28 cellular contexts compared by ENCODE assay signal in genomic region chr17:18964550-18964949, GRCh38. TPM values are rescaled to one million over a fixed set of nuclear protein-coding genes. Genes with fewer than 3 reads are reported as not detected.
"Had no signal": no experiment of that assay in that cellular context is flagged by ENCODE, and none has a peak within 500 bp of the region (broad histone marks: within the 10 kb centered on the region; RNA-seq: fewer than 3 reads in every experiment).

No MANE protein-coding gene starts in this region.

- H3K4me1 ChIP-seq: adrenal gland had no signal

- H3K9me3 Mint-ChIP-seq: activated CD4-positive, alpha-beta memory T cell treated with anti-CD3 and anti-CD28 coated beads for 36 hours; activated CD4-positive, alpha-beta T cell treated with anti-CD3 and anti-CD28 coated beads, Interleukin-2, amount 10 ng/mL, durations not matched to agents 7 days and 5 days; activated naive CD8-positive, alpha-beta T cell treated with anti-CD3 and anti-CD28 coated beads, Interleukin-2, amount 10 ng/mL, durations not matched to agents 7 days and 5 days; activated T-cell treated with anti-CD3 and anti-CD28 coated beads, Interleukin-2, amount 50 U/mL, for 4 hours; T-cell had no signal

- H3K27me3 ChIP-seq: adrenal gland had no signal

- FAIRE-seq: K562, TTC549 had no signal

- DNase-seq: activated CD4-positive, alpha-beta memory T cell treated with anti-CD3 and anti-CD28 coated beads for 36 hours; activated CD4-positive, alpha-beta T cell treated with anti-CD3 and anti-CD28 coated beads, Interleukin-2, amount 10 ng/mL, durations not matched to agents 7 days and 5 days; activated CD4-positive, CD25-positive, alpha-beta regulatory T cell; activated CD8-positive, alpha-beta memory T cell treated with anti-CD3 and anti-CD28 coated beads for 24 hours; activated gamma-delta T cell; activated naive CD4-positive, alpha-beta T cell treated with anti-CD3 and anti-CD28 coated beads, Interleukin-2, amount 50 U/mL, for 16 hours; activated naive CD8-positive, alpha-beta T cell treated with anti-CD3 and anti-CD28 coated beads, Interleukin-2, amount 10 ng/mL, durations not matched to agents 7 days and 5 days; activated T-cell treated with anti-CD3 and anti-CD28 coated beads, Interleukin-2, amount 50 U/mL, for 4 hours; adrenal gland; anterior cingulate cortex; caudate nucleus; Karpas-422; MM.1S; NCI-H1105; NCI-H1436; NCI-H1694 treated with DMSO at 0.1 percent for 48 hours; NCI-H2029 treated with DMSO at 0.1 percent for 48 hours; NCI-H510A treated with DMSO at 0.1 percent for 48 hours; NCI-H69; NK-92 treated with Interleukin-12 subunit alpha and Interleukin-12 subunit beta, amount 100 ng/mL, for 24 hours; OCI-M1; RPMI8226; SHP77 treated with DMSO at 0.1 percent for 48 hours; T-cell; T-helper 2 cell; T1000 had no signal

- H3K4me3 ChIP-seq: adrenal gland, K562 had no signal

- H3K36me3 Mint-ChIP-seq: activated CD4-positive, alpha-beta memory T cell treated with anti-CD3 and anti-CD28 coated beads for 36 hours; activated naive CD8-positive, alpha-beta T cell treated with anti-CD3 and anti-CD28 coated beads, Interleukin-2, amount 10 ng/mL, durations not matched to agents 7 days and 5 days; T-cell had no signal

- H3K36me3 ChIP-seq: adrenal gland had no signal

- H3K27me3 Mint-ChIP-seq: activated CD4-positive, alpha-beta memory T cell treated with anti-CD3 and anti-CD28 coated beads for 36 hours; activated CD4-positive, alpha-beta T cell treated with anti-CD3 and anti-CD28 coated beads, Interleukin-2, amount 10 ng/mL, durations not matched to agents 7 days and 5 days; activated naive CD8-positive, alpha-beta T cell treated with anti-CD3 and anti-CD28 coated beads, Interleukin-2, amount 10 ng/mL, durations not matched to agents 7 days and 5 days had no signal

- H3K4me3 Mint-ChIP-seq: activated CD4-positive, alpha-beta memory T cell treated with anti-CD3 and anti-CD28 coated beads for 36 hours; activated CD4-positive, alpha-beta T cell treated with anti-CD3 and anti-CD28 coated beads, Interleukin-2, amount 10 ng/mL, durations not matched to agents 7 days and 5 days; activated naive CD8-positive, alpha-beta T cell treated with anti-CD3 and anti-CD28 coated beads, Interleukin-2, amount 10 ng/mL, durations not matched to agents 7 days and 5 days; activated T-cell treated with anti-CD3 and anti-CD28 coated beads, Interleukin-2, amount 50 U/mL, for 4 hours; T-cell had no signal

- H3K27ac Mint-ChIP-seq: activated CD4-positive, alpha-beta memory T cell treated with anti-CD3 and anti-CD28 coated beads for 36 hours; activated CD4-positive, alpha-beta T cell treated with anti-CD3 and anti-CD28 coated beads, Interleukin-2, amount 10 ng/mL, durations not matched to agents 7 days and 5 days had no signal

- H3K27ac ChIP-seq: adrenal gland had no signal

- H3K9me3 ChIP-seq: adrenal gland had no signal

RNA-seq across cellular contexts. Expression of gene SLC5A10, which starts 12.6 kb away (rescaled TPM):
- total RNA-seq: activated CD4-positive, alpha-beta memory T cell treated with anti-CD3 and anti-CD28 coated beads for 36 hours; activated CD4-positive, alpha-beta T cell treated with anti-CD3 and anti-CD28 coated beads, Interleukin-2, amount 10 ng/mL, durations not matched to agents 7 days and 5 days; activated naive CD8-positive, alpha-beta T cell treated with anti-CD3 and anti-CD28 coated beads, Interleukin-2, amount 10 ng/mL, durations not matched to agents 7 days and 5 days; activated T-cell treated with anti-CD3 and anti-CD28 coated beads, Interleukin-2, amount 50 U/mL, for 4 hours had no signal
